1 cellular context compared by ENCODE assay signal in genomic region chr12:120801146-120801545, GRCh38.
TF ChIP-seq lines count a peak whose summit lies in the region.

No MANE protein-coding gene starts in this region.

TF ChIP-seq in WTC11, 78 proteins besides CTCF, POLR2A, EP300 and RAD21 (continued from another document):
- TF ChIP-seq ZNF532 (CRISPR knock-in tag; IDR thresholded peaks at IDR 0.05; ENCODE audit: borderline replicate concordance), result no peak
- TF ChIP-seq ERG (CRISPR knock-in tag; IDR thresholded peaks at IDR 0.05), result no peak
- no peak for TF ChIP-seq TEAD1 (CRISPR knock-in tag; IDR thresholded peaks at IDR 0.05)
- TF ChIP-seq HMGA2 (CRISPR knock-in tag; IDR thresholded peaks at IDR 0.05), result no peak
- TF ChIP-seq ATF2 (CRISPR knock-in tag; IDR thresholded peaks at IDR 0.05; ENCODE audit: borderline replicate concordance, low read depth), result no peak
- TF ChIP-seq ESRRA (CRISPR knock-in tag; IDR thresholded peaks at IDR 0.05; ENCODE audit: borderline replicate concordance), result no peak
